ENCODE assay signal across 22 cellular contexts in genomic region chr15:49987198-49987785, GRCh38.
A peak's percentile ranks its signal among the peaks of the same experiment; 100 is the strongest.
DNase-seq lines count a peak whose midpoint lies in the region; TF ChIP-seq lines count a peak whose summit lies in the region.
"Had no signal": no experiment of that assay in that cellular context is flagged by ENCODE, and none has a peak within 500 bp of the region (broad histone marks: within the 10 kb centered on the region; RNA-seq: fewer than 3 reads in every experiment).

No MANE protein-coding gene starts in this region.

- DNase-seq in M059J (ENCODE audit: low read depth) = peak; percentile 52
- DNase-seq in choroid plexus epithelial cell (ENCODE audit: low read depth) = peak; percentile 53
- DNase-seq in mesenchymal stem cell = peak; percentile 78
- no peak for DNase-seq in smooth muscle cell (lab: John Stamatoyannopoulos, UW; ENCODE audit: unreplicated experiment)
- DNase-seq in NCI-H748 treated with DMSO at 0.1 percent for 48 hours (lab: John Stamatoyannopoulos, UW) = no peak
- no peak for DNase-seq in activated T-helper 2 cell treated with anti-CD3 and anti-CD28 coated beads, Interferon-gamma antibody, Interleukin-2, Interleukin-4, amounts not matched to agents 10 μg/mL and 5 μg/mL and 100 μg/mL, durations not matched to agents 14 hours and 24 hours and 36 hours (ENCODE audit: low spot score)
- DNase-seq in nucleus accumbens (lab: John Stamatoyannopoulos, UW) = no peak
- DNase-seq in NCI-H446 treated with DMSO at 0.1 percent for 48 hours (lab: John Stamatoyannopoulos, UW) = no peak
- DNase-seq: activated CD4-positive, alpha-beta T cell treated with anti-CD3 and anti-CD28 coated beads, Interleukin-2, amount 10 ng/mL, durations not matched to agents 7 days and 5 days; activated CD8-positive, alpha-beta memory T cell treated with anti-CD3 and anti-CD28 coated beads, Interleukin-2, amount 50 U/mL, for 48 hours; activated effector memory CD4-positive, alpha-beta T cell treated with anti-CD3 and anti-CD28 coated beads, Interleukin-2, amount 50 U/mL, for 16 hours; adrenal gland; AML-193; caudate nucleus; esophagus squamous epithelium; NCI-H187; PC-9; stimulated activated CD4-positive, alpha-beta T cell treated with anti-CD3 and anti-CD28 coated beads, Interleukin-1b, Interleukin-23, amount 100 ng/mL, for 48 hours; stimulated activated naive CD4-positive, alpha-beta T cell; T-helper 17 cell had no signal

- no peaks in the 10 kb centered on the region for H3K27me3 Mint-ChIP-seq in activated T-helper 2 cell treated with anti-CD3 and anti-CD28 coated beads, Interferon-gamma antibody, Interleukin-2, Interleukin-4, amounts not matched to agents 10 μg/mL and 5 μg/mL and 100 μg/mL, durations not matched to agents 14 hours and 24 hours and 36 hours (ENCODE audit: low read depth)
- H3K27me3 Mint-ChIP-seq: activated CD4-positive, alpha-beta T cell treated with anti-CD3 and anti-CD28 coated beads, Interleukin-2, amount 10 ng/mL, durations not matched to agents 7 days and 5 days; IgD-negative memory B cell; T-helper 17 cell had no signal

- no peaks in the 10 kb centered on the region for H3K79me2 ChIP-seq in smooth muscle cell (ENCODE audit: low read depth)

- H3K9me3 Mint-ChIP-seq in activated T-helper 2 cell treated with anti-CD3 and anti-CD28 coated beads, Interferon-gamma antibody, Interleukin-2, Interleukin-4, amounts not matched to agents 10 μg/mL and 5 μg/mL and 100 μg/mL, durations not matched to agents 14 hours and 24 hours and 36 hours = no peaks in the 10 kb centered on the region
- H3K9me3 Mint-ChIP-seq: activated CD4-positive, alpha-beta T cell treated with anti-CD3 and anti-CD28 coated beads, Interleukin-2, amount 10 ng/mL, durations not matched to agents 7 days and 5 days; IgD-negative memory B cell had no signal

- intact Hi-C loops in activated T-helper 2 cell treated with anti-CD3 and anti-CD28 coated beads, Interferon-gamma antibody, Interleukin-2, Interleukin-4, amounts not matched to agents 10 μg/mL and 5 μg/mL and 100 μg/mL, durations not matched to agents 14 hours and 24 hours and 36 hours (cut with micrococcal nuclease) = no loop called here

- no peak overlapping the region for H3K27ac Mint-ChIP-seq in activated T-helper 2 cell treated with anti-CD3 and anti-CD28 coated beads, Interferon-gamma antibody, Interleukin-2, Interleukin-4, amounts not matched to agents 10 μg/mL and 5 μg/mL and 100 μg/mL, durations not matched to agents 14 hours and 24 hours and 36 hours
- H3K27ac Mint-ChIP-seq: activated CD4-positive, alpha-beta T cell treated with anti-CD3 and anti-CD28 coated beads, Interleukin-2, amount 10 ng/mL, durations not matched to agents 7 days and 5 days; IgD-negative memory B cell; T-helper 17 cell had no signal

- H2BK120ac ChIP-seq in mesenchymal stem cell (ENCODE audit: low read depth, low read length) = peak overlapping the region; percentile 49

- no peaks in the 10 kb centered on the region for H4K20me1 ChIP-seq in smooth muscle cell (ENCODE audit: low read depth)

- peaks cover 10% of the 10 kb centered on the region for H3K4me1 Mint-ChIP-seq in activated T-helper 2 cell treated with anti-CD3 and anti-CD28 coated beads, Interferon-gamma antibody, Interleukin-2, Interleukin-4, amounts not matched to agents 10 μg/mL and 5 μg/mL and 100 μg/mL, durations not matched to agents 14 hours and 24 hours and 36 hours (ENCODE audit: low read depth)
- H3K4me1 Mint-ChIP-seq: activated CD4-positive, alpha-beta T cell treated with anti-CD3 and anti-CD28 coated beads, Interleukin-2, amount 10 ng/mL, durations not matched to agents 7 days and 5 days; T-helper 17 cell had no signal

- H3K4me3 ChIP-seq in choroid plexus epithelial cell (ENCODE audit: low read depth, low read length) = no peak overlapping the region
- H3K4me3 ChIP-seq in mesenchymal stem cell (ENCODE audit: insufficient read depth in 1 of 2, low read depth in 1 of 2, low read length in 2 of 2) = no peak overlapping the region
- H3K4me3 ChIP-seq in smooth muscle cell = no peak overlapping the region
- H3K4me3 ChIP-seq: adrenal gland, esophagus squamous epithelium, PC-9, tibial nerve had no signal

- H3F3A ChIP-seq in smooth muscle cell (ENCODE audit: low read depth) = peaks cover 2% of the 10 kb centered on the region

- H3K23ac ChIP-seq in mesenchymal stem cell (ENCODE audit: low read length in 2 of 2) = no peak overlapping the region

- WGBS in mesenchymal stem cell = 65% methylated on average over 3 of the region's 3 CpGs
- 56% methylated on average over 3 of the region's 3 CpGs for WGBS in smooth muscle cell (ENCODE audit: low lambda C conversion rate)

- H4K91ac ChIP-seq in mesenchymal stem cell (ENCODE audit: low read length) = no peak overlapping the region

- no peak overlapping the region for H3K4me3 Mint-ChIP-seq in activated T-helper 2 cell treated with anti-CD3 and anti-CD28 coated beads, Interferon-gamma antibody, Interleukin-2, Interleukin-4, amounts not matched to agents 10 μg/mL and 5 μg/mL and 100 μg/mL, durations not matched to agents 14 hours and 24 hours and 36 hours (ENCODE audit: low read depth)
- H3K4me3 Mint-ChIP-seq: activated CD4-positive, alpha-beta T cell treated with anti-CD3 and anti-CD28 coated beads, Interleukin-2, amount 10 ng/mL, durations not matched to agents 7 days and 5 days; IgD-negative memory B cell; T-helper 17 cell had no signal

- TF ChIP-seq CTCF in choroid plexus epithelial cell (conservative IDR thresholded peaks at IDR 0.05; ENCODE audit: low read depth, low read length) (no peak), smooth muscle cell (IDR thresholded peaks at IDR 0.05; ENCODE audit: borderline replicate concordance, insufficient read depth, poor library complexity, severe bottlenecking) (no peak)

- H2BK5ac ChIP-seq in mesenchymal stem cell (ENCODE audit: low read depth, low read length, poor library complexity, severe bottlenecking) = no peak overlapping the region

- peak overlapping the region; percentile 19 to 66 for H3K18ac ChIP-seq in mesenchymal stem cell (ENCODE audit: low read depth in 1 of 2, low read length in 2 of 2)

- peaks cover 60% of the 10 kb centered on the region for H3K36me3 Mint-ChIP-seq in activated T-helper 2 cell treated with anti-CD3 and anti-CD28 coated beads, Interferon-gamma antibody, Interleukin-2, Interleukin-4, amounts not matched to agents 10 μg/mL and 5 μg/mL and 100 μg/mL, durations not matched to agents 14 hours and 24 hours and 36 hours (ENCODE audit: low read depth)
- H3K36me3 Mint-ChIP-seq: IgD-negative memory B cell had no signal

- H3K4ac ChIP-seq in mesenchymal stem cell (ENCODE audit: low read depth in 1 of 2, low read length in 2 of 2) = peak overlapping the region; percentile 35 to 88

- H3K27ac ChIP-seq in mesenchymal stem cell (ENCODE audit: low read length, poor library complexity, severe bottlenecking) = no peak overlapping the region
- H3K27ac ChIP-seq in smooth muscle cell (ENCODE audit: low read depth) = peak overlapping the region; percentile 69
- H3K27ac ChIP-seq: adrenal gland, PC-9 had no signal

- H3K27me3 ChIP-seq in mesenchymal stem cell (ENCODE audit: control insufficient read depth in 1 of 2, insufficient read depth in 1 of 2, low read length in 2 of 2) (peaks cover 0 to 3% of the 10 kb centered on the region in 2 experiments), smooth muscle cell (ENCODE audit: low read depth) (no peaks in the 10 kb centered on the region)
- H3K27me3 ChIP-seq: adrenal gland, esophagus squamous epithelium, tibial nerve had no signal

- H4K8ac ChIP-seq in mesenchymal stem cell (ENCODE audit: low read length) = no peak overlapping the region

- no peaks in the 10 kb centered on the region for H3K4me1 ChIP-seq in mesenchymal stem cell (ENCODE audit: control insufficient read depth, insufficient read depth, low read depth, low read length)
- peaks cover 21% of the 10 kb centered on the region for H3K4me1 ChIP-seq in smooth muscle cell (ENCODE audit: low read depth)
- H3K4me1 ChIP-seq: adrenal gland had no signal

- no peak overlapping the region for H3K4me2 ChIP-seq in mesenchymal stem cell (ENCODE audit: low read length, poor library complexity, severe bottlenecking)
- H3K4me2 ChIP-seq in smooth muscle cell = peak overlapping the region; percentile 44
- H3K4me2 ChIP-seq: PC-9 had no signal

- no peaks in the 10 kb centered on the region for H3K79me1 ChIP-seq in mesenchymal stem cell (replicated peaks; ENCODE audit: low read length, poor library complexity, severe bottlenecking)

- H3K14ac ChIP-seq in mesenchymal stem cell (ENCODE audit: low read length in 2 of 2) = peak overlapping the region in 1 of 2 experiments; percentile 71

- H3K9ac ChIP-seq in mesenchymal stem cell (ENCODE audit: low read length) = no peak overlapping the region
- H3K9ac ChIP-seq in smooth muscle cell (ENCODE audit: low read depth) = no peak overlapping the region

- H2AFZ ChIP-seq in mesenchymal stem cell (ENCODE audit: low read depth, low read length) = no peak overlapping the region
- peak overlapping the region; percentile 38 for H2AFZ ChIP-seq in smooth muscle cell (ENCODE audit: low read depth)
- H2AFZ ChIP-seq: PC-9 had no signal

- H2BK15ac ChIP-seq in mesenchymal stem cell (ENCODE audit: low read depth, poor library complexity, severe bottlenecking) = no peak overlapping the region

- peak overlapping the region in 1 of 2 experiments; percentile 52 for H2BK12ac ChIP-seq in mesenchymal stem cell (ENCODE audit: low read length in 2 of 2)

- no peak overlapping the region for H2AK5ac ChIP-seq in mesenchymal stem cell (ENCODE audit: low read length, severe bottlenecking)

- no peaks in the 10 kb centered on the region for H3K36me3 ChIP-seq in mesenchymal stem cell (ENCODE audit: control insufficient read depth in 1 of 2, insufficient read depth in 2 of 2, low read depth in 1 of 2, low read length in 2 of 2)
- no peaks in the 10 kb centered on the region for H3K36me3 ChIP-seq in smooth muscle cell (ENCODE audit: low read depth)
- H3K36me3 ChIP-seq: adrenal gland, esophagus squamous epithelium, tibial nerve had no signal

- no peaks in the 10 kb centered on the region for H3K9me3 ChIP-seq in mesenchymal stem cell (ENCODE audit: control insufficient read depth, low read length)
- no peaks in the 10 kb centered on the region for H3K9me3 ChIP-seq in smooth muscle cell (replicated peaks; ENCODE audit: low read depth)
- H3K9me3 ChIP-seq: adrenal gland, esophagus squamous epithelium, tibial nerve had no signal

Comparison
In these comparisons a context has a peak if more than half of its experiments do, and no peak if none do; other contexts are left out.
1. DNase-seq: peak in M059J (single experiment), choroid plexus epithelial cell (single experiment) and mesenchymal stem cell (single experiment); none in smooth muscle cell (single experiment), NCI-H748 treated with DMSO at 0.1 percent for 48 hours (single experiment), activated T-helper 2 cell treated with anti-CD3 and anti-CD28 coated beads, Interferon-gamma antibody, Interleukin-2, Interleukin-4, amounts not matched to agents 10 μg/mL and 5 μg/mL and 100 μg/mL, durations not matched to agents 14 hours and 24 hours and 36 hours (single experiment), nucleus accumbens (0 of 56) and NCI-H446 treated with DMSO at 0.1 percent for 48 hours (single experiment).